In genomic region chr6:106286746-106287145, GRCh38 we compare ENCODE assay signal across 2 cellular contexts.
TF ChIP-seq lines count a peak whose summit lies in the region.

No MANE protein-coding gene starts in this region.

TF ChIP-seq in GM23338, 12 proteins besides CTCF, POLR2A, EP300 and RAD21:
- no peak for TF ChIP-seq ZNF331 (CRISPR knock-in tag; IDR thresholded peaks at IDR 0.05; ENCODE audit: low read depth)
- no peak for TF ChIP-seq JUNB (IDR thresholded peaks at IDR 0.05; ENCODE audit: unreplicated experiment)
- no peak for TF ChIP-seq STAT1 (IDR thresholded peaks at IDR 0.05; ENCODE audit: unreplicated experiment)
- no peak for TF ChIP-seq ETS1 (IDR thresholded peaks at IDR 0.05)
- TF ChIP-seq POLR2AphosphoS5 (IDR thresholded peaks at IDR 0.05; ENCODE audit: low read depth): no peak
- TF ChIP-seq EZH2 (IDR thresholded peaks at IDR 0.05; ENCODE audit: low read depth, unreplicated experiment): no peak
- TF ChIP-seq ZNF462 (CRISPR knock-in tag; IDR thresholded peaks at IDR 0.05): no peak
- TF ChIP-seq REST (IDR thresholded peaks at IDR 0.05; ENCODE audit: unreplicated experiment): no peak
- TF ChIP-seq EZH2phosphoT487 (IDR thresholded peaks at IDR 0.05; ENCODE audit: unreplicated experiment): no peak
- TF ChIP-seq CREB1 (CRISPR knock-in tag; IDR thresholded peaks at IDR 0.05; ENCODE audit: low read depth): no peak
- TF ChIP-seq ZNF114 (CRISPR knock-in tag; IDR thresholded peaks at IDR 0.05): no peak
- TF ChIP-seq NANOG (IDR thresholded peaks at IDR 0.05; ENCODE audit: borderline replicate concordance): no peak

TF ChIP-seq in K562, 482 proteins besides CTCF, POLR2A, EP300 and RAD21:
- TF ChIP-seq IRF2 (CRISPR knock-in tag; IDR thresholded peaks at IDR 0.05) (no peak), CSDE1 (IDR thresholded peaks at IDR 0.05) (no peak)
